Comparison of ENCODE assay signal across 8 cellular contexts in genomic region chr21:36068748-36069398, GRCh38.
DNase-seq lines count a peak whose midpoint lies in the region; ATAC-seq and TF ChIP-seq lines count a peak whose summit lies in the region.

No MANE protein-coding gene starts in this region.

- H3K4me1 Mint-ChIP-seq in central memory CD8-positive, alpha-beta T cell, result peaks cover 35% of the 10 kb centered on the region

- ATAC-seq in central memory CD8-positive, alpha-beta T cell (replicated peaks; ENCODE audit: extremely low read depth, poor library complexity, severe bottlenecking), result no peak
- ATAC-seq in HG03108 (IDR thresholded peaks at IDR 0.05; ENCODE audit: unreplicated experiment), result no peak

- peaks cover 25% of the 10 kb centered on the region for H3K9me3 ChIP-seq in BLaER1
- H3K9me3 ChIP-seq in MM.1S (replicated peaks; ENCODE audit: insufficient read depth, low read length), result peaks cover 6% of the 10 kb centered on the region; the same call in 1 of the 2 replicates
- no peaks in the 10 kb centered on the region for H3K9me3 ChIP-seq in parathyroid adenoma (ENCODE audit: control insufficient read depth, low read length)

- no peak for DNase-seq in MM.1S
- DNase-seq in central memory CD8-positive, alpha-beta T cell (ENCODE audit: low spot score in 2 of 2), result no peak
- no peak for DNase-seq in NCI-H69 (lab: John Stamatoyannopoulos, UW)
- no peak for DNase-seq in COR-L47 (lab: John Stamatoyannopoulos, UW)
- no peak for DNase-seq in HCEC 1CT

- H3K27me3 Mint-ChIP-seq in central memory CD8-positive, alpha-beta T cell, result peaks cover 3% of the 10 kb centered on the region

- no peaks in the 10 kb centered on the region for H3K27me3 ChIP-seq in BLaER1
- peaks cover 14% of the 10 kb centered on the region; the same call in 1 of the 2 replicates for H3K27me3 ChIP-seq in MM.1S (replicated peaks; ENCODE audit: insufficient read depth, low read length)
- no peaks in the 10 kb centered on the region for H3K27me3 ChIP-seq in parathyroid adenoma (ENCODE audit: control insufficient read depth, insufficient read depth, low read length)

- no peaks in the 10 kb centered on the region for H3K9me2 ChIP-seq in MM.1S (replicated peaks; ENCODE audit: insufficient read depth, low read length)

- H3K4me3 Mint-ChIP-seq in central memory CD8-positive, alpha-beta T cell, result peak overlapping the region; percentile 91

- peaks cover 6% of the 10 kb centered on the region for H3K9me3 Mint-ChIP-seq in central memory CD8-positive, alpha-beta T cell

- H2AFZ ChIP-seq in MM.1S (ENCODE audit: low read length) (peak overlapping the region; percentile 96), parathyroid adenoma (peak overlapping the region; percentile 89)

- H3K4me2 ChIP-seq in BLaER1 (no peak overlapping the region), MM.1S (ENCODE audit: low read depth, low read length) (no peak overlapping the region), parathyroid adenoma (ENCODE audit: low read length) (no peak overlapping the region)

- peak overlapping the region; percentile 70 for H3K27ac Mint-ChIP-seq in central memory CD8-positive, alpha-beta T cell (ENCODE audit: low read depth)

- H3K4me3 ChIP-seq in BLaER1 (peak overlapping the region; percentile 74), MM.1S (ENCODE audit: low read length) (no peak overlapping the region), parathyroid adenoma (ENCODE audit: low read depth, low read length) (no peak overlapping the region)

- peaks cover 5% of the 10 kb centered on the region for H3K36me3 Mint-ChIP-seq in central memory CD8-positive, alpha-beta T cell (ENCODE audit: insufficient read depth)

- peaks cover 34% of the 10 kb centered on the region for H3K4me1 ChIP-seq in BLaER1
- H3K4me1 ChIP-seq in MM.1S (ENCODE audit: low read length), result peaks cover 12% of the 10 kb centered on the region
- H3K4me1 ChIP-seq in parathyroid adenoma, result peaks cover 3% of the 10 kb centered on the region

- no peak for TF ChIP-seq CTCF in MM.1S (IDR thresholded peaks at IDR 0.05; ENCODE audit: low read length)
- TF ChIP-seq CTCF in parathyroid adenoma (IDR thresholded peaks at IDR 0.05), result no peak

- H3F3A ChIP-seq in MM.1S (ENCODE audit: insufficient read depth, low read length), result no peaks in the 10 kb centered on the region

- H4K20me1 ChIP-seq in BLaER1 (no peaks in the 10 kb centered on the region), MM.1S (ENCODE audit: insufficient read depth, low read length) (no peaks in the 10 kb centered on the region)

- peaks cover 27% of the 10 kb centered on the region for H3K36me3 ChIP-seq in BLaER1
- H3K36me3 ChIP-seq in MM.1S (replicated peaks; ENCODE audit: insufficient read depth, low read length), result no peaks in the 10 kb centered on the region
- H3K36me3 ChIP-seq in parathyroid adenoma (ENCODE audit: control insufficient read depth, insufficient read depth, low read length), result no peaks in the 10 kb centered on the region

- H3K79me2 ChIP-seq in MM.1S (ENCODE audit: low read length) (no peaks in the 10 kb centered on the region), parathyroid adenoma (no peaks in the 10 kb centered on the region)

- H3K27ac ChIP-seq in BLaER1 (no peak overlapping the region), MM.1S (ENCODE audit: low read length) (no peak overlapping the region), parathyroid adenoma (peak overlapping the region; percentile 76)

- H3K9ac ChIP-seq in BLaER1, result no peak overlapping the region
- no peak overlapping the region for H3K9ac ChIP-seq in MM.1S (ENCODE audit: low read length)
- no peak overlapping the region for H3K9ac ChIP-seq in parathyroid adenoma
